ENCODE assay signal across 25 cellular contexts in the genomic region with DNA sequence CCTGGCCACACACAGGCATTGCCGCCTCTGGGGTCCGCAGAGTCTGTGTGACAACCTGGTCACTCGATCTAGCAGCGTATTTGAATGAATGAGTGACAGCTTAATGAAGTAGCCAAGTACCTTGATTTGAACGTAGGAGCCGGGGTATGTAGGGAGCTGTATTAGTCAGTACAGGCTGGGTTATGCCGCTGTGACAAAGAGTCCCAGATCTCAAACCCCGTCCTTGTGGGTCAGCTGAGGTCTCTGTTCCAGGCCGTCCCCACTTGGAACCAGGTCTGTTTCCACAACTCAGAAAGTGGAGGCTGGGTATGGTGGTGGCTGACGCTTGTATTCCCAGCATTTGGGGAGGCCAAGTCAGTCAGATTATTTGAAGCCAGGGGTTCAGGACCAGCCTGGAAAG. TPM values are rescaled to one million over a fixed set of nuclear protein-coding genes. Genes with fewer than 3 reads are reported as not detected.
"Had no signal": no experiment of that assay in that cellular context is flagged by ENCODE, and none has a peak within 500 bp of the region (broad histone marks: within the 10 kb centered on the region; RNA-seq: fewer than 3 reads in every experiment).

No MANE protein-coding gene starts in this region.

- H3K9me3 ChIP-seq: colonic mucosa, esophagus muscularis mucosa had no signal

- H3K27me3 ChIP-seq: colonic mucosa, esophagus muscularis mucosa, foreskin keratinocyte, gastroesophageal sphincter, heart left ventricle, hepatocyte, left lung had no signal

- ATAC-seq: effector memory CD8-positive, alpha-beta T cell; foreskin keratinocyte; gastroesophageal sphincter; heart left ventricle; left cardiac atrium; left lung; left ventricle myocardium superior; lower lobe of right lung; mucosa of descending colon had no signal

- H3K4me1 ChIP-seq: colonic mucosa, esophagus muscularis mucosa, foreskin keratinocyte, gastroesophageal sphincter, heart left ventricle, left lung, lower lobe of right lung had no signal

- DNase-seq: colonic mucosa; cortex of kidney; effector CD8-positive, alpha-beta T cell; effector memory CD8-positive, alpha-beta T cell; endodermal cell; foreskin keratinocyte; heart left ventricle; hypothalamus; left cardiac atrium; left lung; left ventricle myocardium superior; lower lobe of right lung; mesenchymal stem cell; mucosa of descending colon; naive B cell had no signal

- H3K4me2 ChIP-seq: hepatocyte had no signal

- H3K4me3 ChIP-seq: colonic mucosa, esophagus muscularis mucosa, gastroesophageal sphincter, heart left ventricle, hepatocyte, left lung, lower lobe of right lung, mucosa of descending colon had no signal

- H3K79me2 ChIP-seq: hepatocyte had no signal

- FAIRE-seq: endometrium, endothelial cell of umbilical vein, frontal cortex, islet of Langerhans, keratinocyte had no signal

- H2AFZ ChIP-seq: hepatocyte had no signal

- H3K27ac ChIP-seq: colonic mucosa, esophagus muscularis mucosa, foreskin keratinocyte, gastroesophageal sphincter, heart left ventricle, hepatocyte, left lung, lower lobe of right lung had no signal

RNA-seq across cellular contexts. Expression of gene ATAD3C, which starts 42.1 kb away (rescaled TPM):
- total RNA-seq: endothelial cell of umbilical vein, frontal cortex, myocyte had no signal
- polyA plus RNA-seq: fibroblast of lung had no signal

RNA-seq across cellular contexts. Expression of gene TMEM240, which starts 48.8 kb away (rescaled TPM):
- total RNA-seq: myocyte had no signal
